ENCODE assay signal across 1 cellular context in genomic region chr14:75989134-75989533, GRCh38.
TF ChIP-seq lines count a peak whose summit lies in the region.

No MANE protein-coding gene starts in this region.

TF ChIP-seq in HepG2, 621 proteins besides CTCF, POLR2A, EP300 and RAD21 (continued from another document):
- TF ChIP-seq SNAPC4 (CRISPR knock-in tag; IDR thresholded peaks at IDR 0.05) (no peak), ZNF335 (CRISPR knock-in tag; IDR thresholded peaks at IDR 0.05) (peak; percentile 27; the same call in 1 of the 2 replicates), MIER3 (CRISPR knock-in tag; IDR thresholded peaks at IDR 0.05; ENCODE audit: borderline replicate concordance) (0 out of 2 replicates have a peak, but pooled peaks have one; percentile 36), ZNF256 (CRISPR knock-in tag; conservative IDR thresholded peaks at IDR 0.05) (no peak), RARA (CRISPR knock-in tag; IDR thresholded peaks at IDR 0.05) (peak; percentile 90), HNF4A (CRISPR knock-in tag; IDR thresholded peaks at IDR 0.05) (peak; percentile 91), ZNF503 (CRISPR knock-in tag; IDR thresholded peaks at IDR 0.05) (no peak), ZKSCAN1 (IDR thresholded peaks at IDR 0.05; ENCODE audit: low read length) (no peak), ZNF703 (CRISPR knock-in tag; IDR thresholded peaks at IDR 0.05; ENCODE audit: borderline replicate concordance) (no peak), SRSF9 (IDR thresholded peaks at IDR 0.05; ENCODE audit: borderline replicate concordance, insufficient read depth, low read depth, low read length, poor library complexity, severe bottlenecking) (no peak), HNF1B (CRISPR knock-in tag; IDR thresholded peaks at IDR 0.05) (peak; percentile 64), ZNF207 (IDR thresholded peaks at IDR 0.05; ENCODE audit: borderline replicate concordance) (no peak), SOX13 (IDR thresholded peaks at IDR 0.05) (no peak), SOX13 (CRISPR knock-in tag; conservative IDR thresholded peaks at IDR 0.05 in 1 of 2, IDR thresholded peaks at IDR 0.05 in 1 of 2) (0 out of 4 replicates have a peak, but pooled peaks of 1 of the 2 experiments have one; percentile 54), EHMT2 (IDR thresholded peaks at IDR 0.05; ENCODE audit: borderline replicate concordance, low read depth, low read length) (0 out of 2 replicates have a peak, but pooled peaks have one; percentile 27), FOXA3 (CRISPR knock-in tag; IDR thresholded peaks at IDR 0.05) (peak; percentile 53; the same call in 1 of the 2 replicates), TARDBP (CRISPR knock-in tag; IDR thresholded peaks at IDR 0.05) (no peak), BRD4 (CRISPR knock-in tag; IDR thresholded peaks at IDR 0.05) (no peak), POLR2AphosphoS2 (IDR thresholded peaks at IDR 0.05; ENCODE audit: low read depth, low read length) (no peak), ZBTB14 (CRISPR knock-in tag; IDR thresholded peaks at IDR 0.05) (no peak), HNRNPUL1 (IDR thresholded peaks at IDR 0.05; ENCODE audit: low read depth, low read length) (no peak), THAP11 (CRISPR knock-in tag; IDR thresholded peaks at IDR 0.05) (peak; percentile 76), ZIK1 (CRISPR knock-in tag; IDR thresholded peaks at IDR 0.05; ENCODE audit: borderline replicate concordance, low read depth) (no peak), ZNF614 (CRISPR knock-in tag; IDR thresholded peaks at IDR 0.05; ENCODE audit: borderline replicate concordance) (peak; percentile 31; the same call in 1 of the 2 replicates), SNRNP70 (IDR thresholded peaks at IDR 0.05; ENCODE audit: low read depth, low read length) (no peak), ZNF577 (CRISPR knock-in tag; IDR thresholded peaks at IDR 0.05; ENCODE audit: borderline replicate concordance, low read depth) (no peak), ZNF17 (CRISPR knock-in tag; IDR thresholded peaks at IDR 0.05) (no peak), FOXO1 (CRISPR knock-in tag; IDR thresholded peaks at IDR 0.05) (peak; percentile 32; the same call in 1 of the 2 replicates), UBTF (CRISPR knock-in tag; IDR thresholded peaks at IDR 0.05) (no peak), ZNF430 (CRISPR knock-in tag; IDR thresholded peaks at IDR 0.05) (no peak), POGK (CRISPR knock-in tag; conservative IDR thresholded peaks at IDR 0.05) (no peak), HBP1 (CRISPR knock-in tag; IDR thresholded peaks at IDR 0.05; ENCODE audit: low read depth) (no peak), ZNF331 (CRISPR knock-in tag; IDR thresholded peaks at IDR 0.05) (peak; percentile 49; the same call in 1 of the 2 replicates), REXO4 (CRISPR knock-in tag; IDR thresholded peaks at IDR 0.05; ENCODE audit: borderline replicate concordance) (no peak), REL (CRISPR knock-in tag; conservative IDR thresholded peaks at IDR 0.05) (no peak), HOXA7 (CRISPR knock-in tag; IDR thresholded peaks at IDR 0.05) (no peak), ZNF570 (CRISPR knock-in tag; IDR thresholded peaks at IDR 0.05; ENCODE audit: borderline replicate concordance) (no peak), ZNF776 (CRISPR knock-in tag; IDR thresholded peaks at IDR 0.05) (no peak), DRAP1 (CRISPR knock-in tag; IDR thresholded peaks at IDR 0.05) (no peak), PTBP1 (IDR thresholded peaks at IDR 0.05; ENCODE audit: low read depth, low read length, poor library complexity, severe bottlenecking) (no peak), MZF1 (CRISPR knock-in tag; IDR thresholded peaks at IDR 0.05; ENCODE audit: borderline replicate concordance) (no peak), TBP (CRISPR knock-in tag; IDR thresholded peaks at IDR 0.05) (no peak)
